Comparison of ENCODE assay signal across 2 cellular contexts in genomic region chr11:65446446-65447277, GRCh38.
TF ChIP-seq lines count a peak whose summit lies in the region.

No MANE protein-coding gene starts in this region.

TF ChIP-seq in K562, 482 proteins besides CTCF, POLR2A, EP300 and RAD21:
- TF ChIP-seq POLR2AphosphoS5 (IDR thresholded peaks at IDR 0.05; ENCODE audit: control insufficient read depth, insufficient read depth, low read depth, low read length) (peak; percentile 6; the same call in 1 of the 2 replicates), CBFA2T2 (conservative IDR thresholded peaks at IDR 0.05) (no peak), KDM4B (IDR thresholded peaks at IDR 0.05; ENCODE audit: borderline replicate concordance in 2 of 2, low read depth in 1 of 2) (no peak), ZNF609 (CRISPR knock-in tag; IDR thresholded peaks at IDR 0.05; ENCODE audit: borderline replicate concordance) (peak; percentile 47; the same call in 1 of the 2 replicates), POLR2H (tag; IDR thresholded peaks at IDR 0.05; ENCODE audit: low read depth) (no peak), POLR2G (IDR thresholded peaks at IDR 0.05; ENCODE audit: low read depth, low read length) (no peak; the same call in 1 of the 2 replicates), ZC3H8 (IDR thresholded peaks at IDR 0.05) (no peak), ZNF551 (CRISPR knock-in tag; IDR thresholded peaks at IDR 0.05) (no peak), HMGN3 (IDR thresholded peaks at IDR 0.05; ENCODE audit: borderline replicate concordance, extremely low read depth, insufficient read length, low read depth, low read length) (peak; percentile 21), POLR2AphosphoS2 (IDR thresholded peaks at IDR 0.05; ENCODE audit: low read length) (peak; percentile 19), HBP1 (CRISPR knock-in tag; IDR thresholded peaks at IDR 0.05) (no peak)

TF ChIP-seq in HepG2, 621 proteins besides CTCF, POLR2A, EP300 and RAD21 (continues in another document):
- no peak for TF ChIP-seq TEAD2 (CRISPR knock-in tag; IDR thresholded peaks at IDR 0.05)
- no peak for TF ChIP-seq SSRP1 (CRISPR knock-in tag; IDR thresholded peaks at IDR 0.05)
- TF ChIP-seq ZBTB33 (CRISPR knock-in tag; IDR thresholded peaks at IDR 0.05): 0 out of 2 replicates have a peak, but pooled peaks have one; percentile 32
- TF ChIP-seq ZGPAT (CRISPR knock-in tag; IDR thresholded peaks at IDR 0.05): peak; percentile 11; the same call in 1 of the 2 replicates
- TF ChIP-seq ZNF768 (CRISPR knock-in tag; IDR thresholded peaks at IDR 0.05): no peak
- TF ChIP-seq ZNF280D (CRISPR knock-in tag; IDR thresholded peaks at IDR 0.05): 0 out of 2 replicates have a peak, but pooled peaks have one; percentile 39
- TF ChIP-seq KLF16 (CRISPR knock-in tag; IDR thresholded peaks at IDR 0.05): no peak
- peak; percentile 7; the same call in 1 of the 2 replicates for TF ChIP-seq MBD4 (IDR thresholded peaks at IDR 0.05; ENCODE audit: borderline replicate concordance, low read length)
- no peak for TF ChIP-seq REXO4 (CRISPR knock-in tag; IDR thresholded peaks at IDR 0.05; ENCODE audit: borderline replicate concordance)
- no peak for TF ChIP-seq SUZ12 (IDR thresholded peaks at IDR 0.05; ENCODE audit: low read depth, low read length)
- TF ChIP-seq ZNF383 (CRISPR knock-in tag; IDR thresholded peaks at IDR 0.05; ENCODE audit: borderline replicate concordance): no peak
- no peak for TF ChIP-seq FOXM1 (CRISPR knock-in tag; IDR thresholded peaks at IDR 0.05)
- TF ChIP-seq TEAD3 (CRISPR knock-in tag; optimal IDR thresholded peaks at IDR 0.05; ENCODE audit: borderline replicate concordance): peak; percentile 10
- no peak for TF ChIP-seq MATR3 (CRISPR knock-in tag; IDR thresholded peaks at IDR 0.05)
- TF ChIP-seq AHDC1 (CRISPR knock-in tag; IDR thresholded peaks at IDR 0.05; ENCODE audit: borderline replicate concordance): no peak
- no peak for TF ChIP-seq GMEB2 (CRISPR knock-in tag; IDR thresholded peaks at IDR 0.05; ENCODE audit: low read depth)
- TF ChIP-seq ZNF20 (CRISPR knock-in tag; IDR thresholded peaks at IDR 0.05): no peak
- no peak for TF ChIP-seq ZFP91 (CRISPR knock-in tag; IDR thresholded peaks at IDR 0.05; ENCODE audit: borderline replicate concordance)
- no peak for TF ChIP-seq ZNF30 (CRISPR knock-in tag; IDR thresholded peaks at IDR 0.05)
- TF ChIP-seq ZKSCAN1 (IDR thresholded peaks at IDR 0.05; ENCODE audit: low read length): no peak
- TF ChIP-seq ZNF7 (CRISPR knock-in tag; IDR thresholded peaks at IDR 0.05): no peak
- no peak for TF ChIP-seq REPIN1 (CRISPR knock-in tag; IDR thresholded peaks at IDR 0.05; ENCODE audit: borderline replicate concordance, low read depth)
- no peak for TF ChIP-seq ZNF792 (CRISPR knock-in tag; IDR thresholded peaks at IDR 0.05)
- no peak for TF ChIP-seq NFIC (IDR thresholded peaks at IDR 0.05; ENCODE audit: low read length)
- TF ChIP-seq CC2D1A (CRISPR knock-in tag; IDR thresholded peaks at IDR 0.05): no peak
- no peak for TF ChIP-seq RCOR2 (CRISPR knock-in tag; IDR thresholded peaks at IDR 0.05)
- peak; percentile 10 for TF ChIP-seq AGO2 (optimal IDR thresholded peaks at IDR 0.05; ENCODE audit: low read depth, low read length)
- no peak for TF ChIP-seq ZNF317 (CRISPR knock-in tag; IDR thresholded peaks at IDR 0.05)
- TF ChIP-seq NFE2L1 (CRISPR knock-in tag; IDR thresholded peaks at IDR 0.05; ENCODE audit: borderline replicate concordance): no peak
- TF ChIP-seq HOMEZ (CRISPR knock-in tag; IDR thresholded peaks at IDR 0.05; ENCODE audit: low read depth): no peak
- 0 out of 2 replicates have a peak, but pooled peaks have one; percentile 38 for TF ChIP-seq ZC3H13 (CRISPR knock-in tag; IDR thresholded peaks at IDR 0.05)
- no peak for TF ChIP-seq HNRNPL (IDR thresholded peaks at IDR 0.05; ENCODE audit: low read depth, low read length)
- TF ChIP-seq SRSF1 (optimal IDR thresholded peaks at IDR 0.05; ENCODE audit: low read depth, low read length): peak; percentile 38
- no peak for TF ChIP-seq ZNF576 (CRISPR knock-in tag; IDR thresholded peaks at IDR 0.05)
- 0 out of 2 replicates have a peak, but pooled peaks have one; percentile 19 for TF ChIP-seq HDAC2 (CRISPR knock-in tag; IDR thresholded peaks at IDR 0.05)
- TF ChIP-seq ETV5 (CRISPR knock-in tag; IDR thresholded peaks at IDR 0.05; ENCODE audit: borderline replicate concordance): no peak
- TF ChIP-seq POLR2G (IDR thresholded peaks at IDR 0.05; ENCODE audit: low read depth, low read length): peak; percentile 67
- no peak for TF ChIP-seq GATA4 (IDR thresholded peaks at IDR 0.05; ENCODE audit: borderline replicate concordance, low read depth)
- no peak for TF ChIP-seq MXD4 (CRISPR knock-in tag; IDR thresholded peaks at IDR 0.05)
- TF ChIP-seq ZMYM4 (CRISPR knock-in tag; IDR thresholded peaks at IDR 0.05): no peak
